ENCODE assay signal across 13 cellular contexts in the genomic region with DNA sequence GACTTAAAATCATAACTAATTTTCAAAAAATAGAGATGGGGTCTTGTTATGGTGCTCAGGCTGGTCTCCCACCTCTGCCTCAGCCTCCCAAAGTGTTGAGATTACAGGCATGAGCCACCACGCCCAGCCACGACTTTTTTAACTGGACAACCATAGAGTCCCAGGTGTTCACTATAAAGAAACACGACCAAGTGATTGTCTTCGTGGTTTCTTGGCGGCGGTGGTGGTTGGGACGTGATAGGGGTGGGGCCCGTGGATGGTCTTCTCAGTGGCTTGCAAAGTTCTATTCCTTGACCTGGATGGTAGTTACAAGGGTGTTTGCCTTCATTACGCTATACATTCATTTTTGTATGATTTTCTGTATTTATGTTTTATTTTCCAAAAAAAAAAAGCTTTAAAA. TPM values are rescaled to one million over a fixed set of nuclear protein-coding genes. Genes with fewer than 3 reads are reported as not detected.
DNase-seq lines count a peak whose midpoint lies in the region; ATAC-seq, FAIRE-seq and TF ChIP-seq lines count a peak whose summit lies in the region.
"Had no signal": no experiment of that assay in that cellular context is flagged by ENCODE, and none has a peak within 500 bp of the region (broad histone marks: within the 10 kb centered on the region; RNA-seq: fewer than 3 reads in every experiment).

No MANE protein-coding gene starts in this region.

- TF ChIP-seq RAD21 in HepG2 (CRISPR knock-in tag; IDR thresholded peaks at IDR 0.05): no peak
- TF ChIP-seq RAD21 in HCT116 (IDR thresholded peaks at IDR 0.05; ENCODE audit: low read depth): no peak

- H3K9me3 ChIP-seq in HepG2 (ENCODE audit: low read length) (no peaks in the 10 kb centered on the region), right lobe of liver (no peaks in the 10 kb centered on the region), HCT116 (ENCODE audit: control insufficient read depth in 1 of 2, insufficient read depth in 1 of 2, low read depth in 1 of 2, low read length in 2 of 2) (no peaks in the 10 kb centered on the region), PC-3 (ENCODE audit: low read length) (no peaks in the 10 kb centered on the region)

- TF ChIP-seq CTCF in HepG2 (CRISPR knock-in tag; IDR thresholded peaks at IDR 0.05) (no peak), right lobe of liver (IDR thresholded peaks at IDR 0.05) (no peak), HCT116 (IDR thresholded peaks at IDR 0.05 in 2 of 3, conservative IDR thresholded peaks at IDR 0.05 in 1 of 3; ENCODE audit: borderline replicate concordance in 1 of 3, insufficient read depth in 1 of 3, low read depth in 2 of 3, low read length in 2 of 3) (no peak), PC-3 (conservative IDR thresholded peaks at IDR 0.05; ENCODE audit: low read depth, low read length) (no peak)

- H3K4me1 ChIP-seq in HepG2 (ENCODE audit: insufficient read depth, low read length) (peaks cover 31% of the 10 kb centered on the region), right lobe of liver (no peaks in the 10 kb centered on the region), HCT116 (ENCODE audit: control insufficient read depth in 1 of 2, insufficient read depth in 2 of 2, low read length in 2 of 2) (peaks cover 7 to 9% of the 10 kb centered on the region in 2 experiments; a peak in 3 of 4 replicates), PC-3 (ENCODE audit: insufficient read depth, low read length) (peaks cover 7% of the 10 kb centered on the region; the same call in 1 of the 2 replicates)

- BruUV-seq in HepG2 (replicated peaks; lab: Mats Ljungman, UMichigan) (no TSS peak), HCT116 (replicated peaks; lab: Mats Ljungman, UMichigan) (no TSS peak), PC-3 (replicated peaks; lab: Mats Ljungman, UMichigan) (no TSS peak)

- H3K36me3 ChIP-seq in HepG2 (replicated peaks in 1 of 2; ENCODE audit: control insufficient read depth in 1 of 2, insufficient read depth in 2 of 2, low read length in 2 of 2) (no peaks in the 10 kb centered on the region), right lobe of liver (no peaks in the 10 kb centered on the region), HCT116 (ENCODE audit: control insufficient read depth in 1 of 2, insufficient read depth in 2 of 2, low read length in 2 of 2) (no peaks in the 10 kb centered on the region), PC-3 (ENCODE audit: low read depth, low read length) (no peaks in the 10 kb centered on the region)

- H3K4me1 Mint-ChIP-seq in stimulated activated memory B cell treated with anti-CD40 and anti-IgM and Interleukin-4, amounts not matched to agents 10 μg/mL and 1 μg/mL and 100 μg/mL, for 72 hours: peaks cover 10% of the 10 kb centered on the region
- peaks cover 5% of the 10 kb centered on the region for H3K4me1 Mint-ChIP-seq in activated naive CD4-positive, alpha-beta T cell treated with anti-CD3 and anti-CD28 coated beads, Interleukin-2, amount 10 ng/mL, durations not matched to agents 7 days and 5 days

- H3K9me3 Mint-ChIP-seq in stimulated activated memory B cell treated with anti-CD40 and anti-IgM and Interleukin-4, amounts not matched to agents 10 μg/mL and 1 μg/mL and 100 μg/mL, for 72 hours: no peaks in the 10 kb centered on the region
- H3K9me3 Mint-ChIP-seq in activated naive CD4-positive, alpha-beta T cell treated with anti-CD3 and anti-CD28 coated beads, Interleukin-2, amount 10 ng/mL, durations not matched to agents 7 days and 5 days: no peaks in the 10 kb centered on the region
- H3K9me3 Mint-ChIP-seq: IgD-negative memory B cell; T-helper 1 cell treated with Interleukin-12 subunit alpha and Interleukin-12 subunit beta and Interleukin-4 antibody, amounts not matched to agents 30 μg/mL and 1 μg/mL, for 36 hours had no signal

- ATAC-seq in HepG2 (peak; percentile 11; the same call in 1 of the 3 replicates), right lobe of liver (no peak), HCT116 (peak; percentile 33; the same call in 1 of the 2 replicates), PC-3 (no peak), HG02840 (IDR thresholded peaks at IDR 0.05; ENCODE audit: low FRiP score, unreplicated experiment) (no peak)
- no peak for ATAC-seq in stimulated activated memory B cell treated with anti-CD40 and anti-IgM and Interleukin-4, amounts not matched to agents 10 μg/mL and 1 μg/mL and 100 μg/mL, for 72 hours

- H3K9ac ChIP-seq in HepG2 (ENCODE audit: insufficient read depth, low read depth, low read length): no peak overlapping the region; the same call in 1 of the 2 replicates
- no peak overlapping the region for H3K9ac ChIP-seq in HCT116 (ENCODE audit: low read length)
- H3K9ac ChIP-seq in PC-3 (ENCODE audit: low read length): no peak overlapping the region

- H3K27me3 Mint-ChIP-seq in stimulated activated memory B cell treated with anti-CD40 and anti-IgM and Interleukin-4, amounts not matched to agents 10 μg/mL and 1 μg/mL and 100 μg/mL, for 72 hours: peaks cover 15% of the 10 kb centered on the region
- H3K27me3 Mint-ChIP-seq in activated naive CD4-positive, alpha-beta T cell treated with anti-CD3 and anti-CD28 coated beads, Interleukin-2, amount 10 ng/mL, durations not matched to agents 7 days and 5 days: peaks cover 4% of the 10 kb centered on the region

- H2AFZ ChIP-seq in HepG2 (ENCODE audit: low read length): no peak overlapping the region
- peak overlapping the region; percentile 96 for H2AFZ ChIP-seq in HCT116 (ENCODE audit: low read depth, low read length, poor library complexity, severe bottlenecking)
- peak overlapping the region; percentile 73 for H2AFZ ChIP-seq in PC-3 (ENCODE audit: low read length)

- no peak overlapping the region for H3K4me3 Mint-ChIP-seq in stimulated activated memory B cell treated with anti-CD40 and anti-IgM and Interleukin-4, amounts not matched to agents 10 μg/mL and 1 μg/mL and 100 μg/mL, for 72 hours
- H3K4me3 Mint-ChIP-seq in activated naive CD4-positive, alpha-beta T cell treated with anti-CD3 and anti-CD28 coated beads, Interleukin-2, amount 10 ng/mL, durations not matched to agents 7 days and 5 days: no peak overlapping the region
- H3K4me3 Mint-ChIP-seq: T-helper 1 cell treated with Interleukin-12 subunit alpha and Interleukin-12 subunit beta and Interleukin-4 antibody, amounts not matched to agents 30 μg/mL and 1 μg/mL, for 36 hours had no signal

- RAD21 ChIA-PET in HCT116 (lab: Charles Lee; ENCODE audit: low non-redundant PET in 1 of 2, low total read pairs in 2 of 2, uncharacterized antibody in 2 of 2, unreplicated experiment in 2 of 2): interaction anchor here in 1 of 2 experiments (2.2 kb wide), 1 partner anchor 242 kb away, joined by 11 read pairs; no protein-coding TSS in a partner anchor

- no peak for FAIRE-seq in HepG2 (lab: Jason Lieb, UNC)
- FAIRE-seq: G401.6, H1 had no signal

- peak overlapping the region; percentile 72 for H3K27ac Mint-ChIP-seq in stimulated activated memory B cell treated with anti-CD40 and anti-IgM and Interleukin-4, amounts not matched to agents 10 μg/mL and 1 μg/mL and 100 μg/mL, for 72 hours
- H3K27ac Mint-ChIP-seq in activated naive CD4-positive, alpha-beta T cell treated with anti-CD3 and anti-CD28 coated beads, Interleukin-2, amount 10 ng/mL, durations not matched to agents 7 days and 5 days: no peak overlapping the region
- H3K27ac Mint-ChIP-seq: T-helper 1 cell treated with Interleukin-12 subunit alpha and Interleukin-12 subunit beta and Interleukin-4 antibody, amounts not matched to agents 30 μg/mL and 1 μg/mL, for 36 hours had no signal

- CTCF ChIA-PET in HepG2 (lab: Yijun Ruan, JAX; ENCODE audit: low intra/inter-chr PET ratio, low total read pairs): interaction anchor here (0.6 to 1.3 kb wide), 3 partner anchors 167 to 242 kb away, joined by 3 to 13 read pairs (median 3); no protein-coding TSS in a partner anchor
- CTCF ChIA-PET in HCT116 (lab: Charles Lee): interaction anchor here (0.9 to 2.1 kb wide), 5 partner anchors 10 to 242 kb away, joined by 3 to 26 read pairs (median 4); no protein-coding TSS in a partner anchor
- CTCF ChIA-PET in PC-3 (lab: Charles Lee): interaction anchor here (0.9 to 1.1 kb wide), 5 partner anchors 27 to 242 kb away, joined by 3 to 14 read pairs (median 5); no protein-coding TSS in a partner anchor
- CTCF ChIA-PET in activated naive CD4-positive, alpha-beta T cell treated with anti-CD3 and anti-CD28 coated beads, Interleukin-2, amount 10 ng/mL, durations not matched to agents 7 days and 5 days (lab: Charles Lee): interaction anchor here (0.9 to 8.8 kb wide), 12 partner anchors 9 to 338 kb away, joined by 3 to 120 read pairs (median 4); a partner anchor contains a TSS

- no peaks in the 10 kb centered on the region for H4K20me1 ChIP-seq in HepG2 (ENCODE audit: insufficient read depth, low read length)
- H4K20me1 ChIP-seq in HCT116 (ENCODE audit: insufficient read depth): no peaks in the 10 kb centered on the region
- H4K20me1 ChIP-seq in PC-3 (ENCODE audit: low read length): no peaks in the 10 kb centered on the region

- in situ Hi-C loops in HepG2 (cut with HindIII; ENCODE audit: extremely low pct_ligation_motif_present, low pct_unique_long_range_greater_than_20kb): no loop called here

- H3K79me2 ChIP-seq in HepG2 (ENCODE audit: insufficient read depth, low read length) (no peaks in the 10 kb centered on the region), HCT116 (ENCODE audit: insufficient read depth, low read length) (no peaks in the 10 kb centered on the region), PC-3 (ENCODE audit: low read length) (no peaks in the 10 kb centered on the region)

- TF ChIP-seq EP300 in HepG2 (IDR thresholded peaks at IDR 0.05; ENCODE audit: low read depth in 2 of 2, low read length in 2 of 2): no peak
- TF ChIP-seq EP300 in HepG2 (CRISPR knock-in tag; IDR thresholded peaks at IDR 0.05; ENCODE audit: borderline replicate concordance): no peak

- H3K9me2 ChIP-seq in HCT116 (ENCODE audit: insufficient read depth): no peaks in the 10 kb centered on the region
- H3K9me2 ChIP-seq in PC-3 (replicated peaks; ENCODE audit: low read length): no peaks in the 10 kb centered on the region

- intact Hi-C loops in HepG2 (cut with micrococcal nuclease; ENCODE audit: unreplicated experiment) (loop anchor here (1.0 kb wide), 3 partner anchors 34 to 241 kb away; a partner anchor contains a TSS), right lobe of liver (cut with DNase I) (loop anchor here (10.0 kb wide), 2 partner anchors 234 to 244 kb away; no protein-coding TSS in a partner anchor), HCT116 (cut with micrococcal nuclease) (loop anchor here (1.0 kb wide), 1 partner anchor 241 kb away; no protein-coding TSS in a partner anchor), PC-3 (cut with micrococcal nuclease) (loop anchor here (1.0 to 2.0 kb wide), 4 partner anchors 20 to 241 kb away; no protein-coding TSS in a partner anchor)

- no peaks in the 10 kb centered on the region for H3K27me3 ChIP-seq in HepG2 (ENCODE audit: control insufficient read depth in 1 of 2, insufficient read depth in 2 of 2, low read length in 2 of 2)
- H3K27me3 ChIP-seq in right lobe of liver: no peaks in the 10 kb centered on the region
- H3K27me3 ChIP-seq in HCT116 (ENCODE audit: insufficient read depth, low read length): no peaks in the 10 kb centered on the region
- no peaks in the 10 kb centered on the region for H3K27me3 ChIP-seq in PC-3 (ENCODE audit: low read length)

- no peaks in the 10 kb centered on the region for H3F3A ChIP-seq in PC-3 (ENCODE audit: low read length, unreplicated experiment)

- H3K4me2 ChIP-seq in HepG2 (ENCODE audit: low read depth, low read length) (peak overlapping the region; percentile 75; the same call in 1 of the 2 replicates), HCT116 (ENCODE audit: low read length) (peak overlapping the region; percentile 60), PC-3 (ENCODE audit: low read length) (peak overlapping the region; percentile 73)

- TF ChIP-seq POLR2A in HepG2 (IDR thresholded peaks at IDR 0.05; ENCODE audit: insufficient read depth in 1 of 2, low read depth in 2 of 2, low read length in 2 of 2) (no peak), right lobe of liver (IDR thresholded peaks at IDR 0.05) (no peak), HCT116 (IDR thresholded peaks at IDR 0.05; ENCODE audit: borderline replicate concordance, extremely low read depth, insufficient read depth, insufficient read length) (no peak)

- POLR2A ChIA-PET in HepG2 (lab: Yijun Ruan, JAX) (interaction anchor here (0.9 to 1.9 kb wide), 2 partner anchors 11 to 34 kb away, joined by 3 to 7 read pairs; a partner anchor contains a TSS), HCT116 (lab: Charles Lee) (interaction anchor here (0.9 kb wide), 1 partner anchor 201 kb away, joined by 3 read pairs; no protein-coding TSS in a partner anchor), PC-3 (lab: Charles Lee; ENCODE audit: unreplicated experiment) (interaction anchor here (0.6 kb wide), 2 partner anchors 49 to 71 kb away, joined by 7 to 21 read pairs; no protein-coding TSS in a partner anchor)

- DNase-seq in HepG2 (ENCODE audit: low spot score): no peak
- DNase-seq in right lobe of liver: no peak
- no peak for DNase-seq in HCT116 (ENCODE audit: low read depth, low spot score)
- DNase-seq in PC-3: no peak
- no peak for DNase-seq in activated gamma-delta T cell treated with Interleukin-2 at 50 U/mL for 16 hours
- no peak for DNase-seq in activated naive CD4-positive, alpha-beta T cell treated with anti-CD3 and anti-CD28 coated beads, Interleukin-2, amount 10 ng/mL, durations not matched to agents 7 days and 5 days
- DNase-seq: DMS79 had no signal

- WGBS in HepG2 (ENCODE audit: low lambda C conversion rate): 58% methylated on average over 9 of the region's 9 CpGs
- 59% methylated on average over 7 of the region's 9 CpGs for WGBS in right lobe of liver (ENCODE audit: insufficient coverage, low coverage, low lambda C conversion rate, missing lambda C conversion rate)

- H3K27ac ChIP-seq in HepG2 (ENCODE audit: extremely low read length, insufficient read depth, low read length) (no peak overlapping the region), right lobe of liver (no peak overlapping the region), HCT116 (ENCODE audit: low read depth, low read length) (no peak overlapping the region), PC-3 (ENCODE audit: low read length) (no peak overlapping the region)

- H3K4me3 ChIP-seq in HepG2 (replicated peaks in 1 of 3; ENCODE audit: insufficient read depth in 1 of 3, low read depth in 2 of 3, low read length in 3 of 3) (no peak overlapping the region), right lobe of liver (no peak overlapping the region), HCT116 (replicated peaks in 1 of 2; ENCODE audit: low read depth in 1 of 2, low read length in 2 of 2) (no peak overlapping the region), PC-3 (ENCODE audit: low read length) (peak overlapping the region; percentile 27; the same call in 1 of the 2 replicates)

- no peaks in the 10 kb centered on the region for H3K36me3 Mint-ChIP-seq in stimulated activated memory B cell treated with anti-CD40 and anti-IgM and Interleukin-4, amounts not matched to agents 10 μg/mL and 1 μg/mL and 100 μg/mL, for 72 hours
- no peaks in the 10 kb centered on the region for H3K36me3 Mint-ChIP-seq in activated naive CD4-positive, alpha-beta T cell treated with anti-CD3 and anti-CD28 coated beads, Interleukin-2, amount 10 ng/mL, durations not matched to agents 7 days and 5 days
- H3K36me3 Mint-ChIP-seq: IgD-negative memory B cell had no signal

RNA-seq across cellular contexts. Expression of a gene that starts 34.6 kb away (rescaled TPM):
- total RNA-seq in HepG2 (2016; rRNA removed; fragmentation: Illumina TruSeq; extraction: Trizol) (95.8 and 110 TPM in 2 replicates), right lobe of liver (10 to 100 TPM; 16.8 to 28.5 (median 19.6) TPM), HCT116 (2021; ENCODE audit: unreplicated experiment) (48.1 TPM), PC-3 (2014; rRNA removed) (50.0 and 55.8 TPM in 2 replicates)
- 122 and 124 TPM in 2 replicates for total RNA-seq in HepG2 (2016; cell fraction: cytosol; rRNA removed; fragmentation: Illumina TruSeq; extraction: Trizol; ENCODE audit: low read depth)
- 90.4 and 108 TPM in 2 replicates for total RNA-seq in HepG2 (2016; cell fraction: insoluble cytoplasmic fraction; rRNA removed; fragmentation: Illumina TruSeq; extraction: Trizol)
- 155 and 158 TPM in 2 replicates for total RNA-seq in HepG2 (2016; cell fraction: membrane; rRNA removed; fragmentation: Illumina TruSeq; extraction: Trizol)
- 33.7 and 46.6 TPM in 2 replicates for total RNA-seq in HepG2 (2016; cell fraction: nucleus; rRNA removed; fragmentation: Illumina TruSeq; extraction: Trizol)
- 24.3 and 34.4 TPM in 2 replicates for polyA plus RNA-seq in HepG2 (2011; rRNA removed)
- 18.9 and 30.5 TPM in 2 replicates for polyA plus RNA-seq in HepG2 (2011; cell fraction: cytosol; rRNA removed)
- 16.5 and 23.4 TPM in 2 replicates for polyA plus RNA-seq in HepG2 (2011; cell fraction: nucleus; rRNA removed)
- 51.2 and 83.5 TPM in 2 replicates for polyA plus RNA-seq in HepG2 (2012)
- 262 and 273 TPM in 2 replicates for polyA plus RNA-seq in HepG2 (2016; cell fraction: cytosol; fragmentation: Illumina TruSeq; extraction: Trizol; ENCODE audit: low read depth)
- polyA plus RNA-seq in HepG2 (2016; cell fraction: insoluble cytoplasmic fraction; fragmentation: Illumina TruSeq; extraction: Trizol; ENCODE audit: low read depth): 173 and 179 TPM in 2 replicates
- polyA plus RNA-seq in HepG2 (2016; cell fraction: membrane; fragmentation: Illumina TruSeq; extraction: Trizol; ENCODE audit: low read depth): 249 and 251 TPM in 2 replicates
- polyA plus RNA-seq in HepG2 (2016; cell fraction: nucleus; fragmentation: Illumina TruSeq; extraction: Trizol; ENCODE audit: insufficient read depth, low read depth): 103 and 109 TPM in 2 replicates
- 5.2 and 10.0 TPM in 2 replicates for polyA minus RNA-seq in HepG2 (2011; rRNA and poly(A)+ RNA removed; ENCODE audit: low replicate concordance)
- polyA minus RNA-seq in HepG2 (2011; cell fraction: cytosol; rRNA and poly(A)+ RNA removed): 8.2 and 13.3 TPM in 2 replicates
- polyA minus RNA-seq in HepG2 (2011; cell fraction: nucleus; rRNA and poly(A)+ RNA removed): 49.2 and 55.6 TPM in 2 replicates
- polyA plus RNA-seq in HCT116 (2012): 11.7 and 18.0 TPM in 2 replicates

Comparison
In these comparisons a context has a peak if more than half of its experiments do, and no peak if none do; other contexts are left out.
1. ATAC-seq: peak in HepG2 (single experiment) and HCT116 (single experiment); none in right lobe of liver (0 of 4), PC-3 (single experiment), stimulated activated memory B cell treated with anti-CD40 and anti-IgM and Interleukin-4, amounts not matched to agents 10 μg/mL and 1 μg/mL and 100 μg/mL, for 72 hours (single experiment) and HG02840 (single experiment).
2. Peak in every context shown above with its lines, with median percentiles within 50 percentile points of each other: H3K4me2 ChIP-seq.